In genomic region chr15:58331562-58331902, GRCh38 we compare ENCODE assay signal across 8 cellular contexts.
A peak's percentile ranks its signal among the peaks of the same experiment; 100 is the strongest.
DNase-seq lines count a peak whose midpoint lies in the region; ATAC-seq and TF ChIP-seq lines count a peak whose summit lies in the region.

No MANE protein-coding gene starts in this region.

- WGBS in stomach, 5 donors, result 40 to 54% (median 52%) methylated on average over 2 of the region's 2 CpGs

- POLR2A ChIA-PET in activated CD4-positive, alpha-beta memory T cell treated with anti-CD3 and anti-CD28 coated beads for 36 hours (lab: Charles Lee), result interaction anchor here (1.1 to 2.1 kb wide), 3 partner anchors 17 to 27 kb away, joined by 4 to 9 read pairs (median 7); no protein-coding TSS in a partner anchor

- H3K27ac ChIP-seq in stomach, result peak overlapping the region in 4 of 5 donors; percentile 83 to 91 (median 87)

- H3K27me3 ChIP-seq in stomach, result no peaks in the 10 kb centered on the region

- H3K4me1 Mint-ChIP-seq in activated CD4-positive, alpha-beta memory T cell treated with anti-CD3 and anti-CD28 coated beads for 36 hours (ENCODE audit: low read depth), result peaks cover 41% of the 10 kb centered on the region

- H3K36me3 Mint-ChIP-seq in activated CD4-positive, alpha-beta memory T cell treated with anti-CD3 and anti-CD28 coated beads for 36 hours, result peaks cover 3% of the 10 kb centered on the region

- no peak for TF ChIP-seq EP300 in stomach (IDR thresholded peaks at IDR 0.05)

- no peaks in the 10 kb centered on the region for H3K36me3 ChIP-seq in stomach

- peaks cover 0 to 5% (median 0%) of the 10 kb centered on the region in 4 donors for H3K9me3 ChIP-seq in stomach

- DNase-seq in activated CD4-positive, alpha-beta memory T cell treated with anti-CD3 and anti-CD28 coated beads for 36 hours, result no peak
- no peak for DNase-seq in left cardiac atrium
- DNase-seq in stomach, result no peak
- no peak for DNase-seq in OCI-M2 (lab: John Stamatoyannopoulos, UW; ENCODE audit: unreplicated experiment)
- no peak for DNase-seq in stimulated activated naive CD4-positive, alpha-beta T cell treated with Interleukin-2 at 50 U/mL for 16 hours (lab: John Stamatoyannopoulos, UW)

- peaks cover 2% of the 10 kb centered on the region for H3K27me3 Mint-ChIP-seq in activated CD4-positive, alpha-beta memory T cell treated with anti-CD3 and anti-CD28 coated beads for 36 hours

- peaks cover 29 to 40% (median 35%) of the 10 kb centered on the region in 4 donors for H3K4me1 ChIP-seq in stomach

- no peak overlapping the region for H3K4me3 Mint-ChIP-seq in activated CD4-positive, alpha-beta memory T cell treated with anti-CD3 and anti-CD28 coated beads for 36 hours

- no peak overlapping the region for H3K4me3 ChIP-seq in stomach

- TF ChIP-seq CTCF in stomach (IDR thresholded peaks at IDR 0.05), result no peak

- peak; percentile 6 for ATAC-seq in HG03342 (IDR thresholded peaks at IDR 0.05; ENCODE audit: unreplicated experiment)
- peak; percentile 9 to 51 for ATAC-seq in left cardiac atrium
- no peak for ATAC-seq in GM21526 (IDR thresholded peaks at IDR 0.05; ENCODE audit: low FRiP score, unreplicated experiment)
- ATAC-seq in HG03432 (IDR thresholded peaks at IDR 0.05; ENCODE audit: unreplicated experiment), result no peak

- H3K9me3 Mint-ChIP-seq in activated CD4-positive, alpha-beta memory T cell treated with anti-CD3 and anti-CD28 coated beads for 36 hours, result peaks cover 8% of the 10 kb centered on the region

- H3K27ac Mint-ChIP-seq in activated CD4-positive, alpha-beta memory T cell treated with anti-CD3 and anti-CD28 coated beads for 36 hours, result peak overlapping the region; percentile 91

- CTCF ChIA-PET in activated CD4-positive, alpha-beta memory T cell treated with anti-CD3 and anti-CD28 coated beads for 36 hours (lab: Charles Lee), result interaction anchor here (1.3 to 1.4 kb wide), 2 partner anchors 11 to 17 kb away, joined by 4 read pairs; no protein-coding TSS in a partner anchor

- intact Hi-C loops in activated CD4-positive, alpha-beta memory T cell treated with anti-CD3 and anti-CD28 coated beads for 36 hours (cut with micrococcal nuclease), result loop anchor here (5.0 to 10.0 kb wide), 6 partner anchors 91 to 627 kb away; partner anchors contain the start of genes ADAM10, POLR2M and SLTM
- intact Hi-C loops in left cardiac atrium (cut with DNase I), result loop anchor here in 1 of 2 donors (5.0 kb wide), 1 partner anchor 106 kb away; no protein-coding TSS in a partner anchor
- intact Hi-C loops in stomach (cut with DNase I; ENCODE audit: low total_unique reads), result no loop called here

- no peak for TF ChIP-seq POLR2A in stomach (IDR thresholded peaks at IDR 0.05)

Comparison
In these comparisons a context has a peak if more than half of its experiments do, and no peak if none do; other contexts are left out.
1. ATAC-seq: peak in HG03342 (single experiment) and left cardiac atrium (2 of 2); none in GM21526 (single experiment) and HG03432 (single experiment).